ENCODE assay signal across 26 cellular contexts in the genomic region with DNA sequence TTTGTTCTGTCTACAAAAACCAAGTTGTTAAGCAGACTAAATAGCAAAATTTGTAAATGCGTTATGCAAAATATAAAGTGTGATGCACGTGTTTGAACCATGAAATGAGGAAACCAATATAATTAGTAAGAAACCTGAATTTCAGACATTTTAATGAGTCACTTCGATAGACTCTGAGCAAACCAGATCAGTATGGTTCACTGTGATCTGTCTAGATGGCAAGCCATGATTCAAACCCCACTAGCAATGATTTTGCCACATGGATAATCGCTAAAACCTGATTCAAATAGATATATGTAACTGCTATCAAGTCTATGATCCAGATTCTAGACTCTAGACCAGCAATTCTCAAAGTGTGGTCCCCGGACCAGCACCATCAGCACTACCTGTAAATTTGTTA. TPM values are rescaled to one million over a fixed set of nuclear protein-coding genes. Genes with fewer than 3 reads are reported as not detected.
DNase-seq lines count a peak whose midpoint lies in the region; ATAC-seq and TF ChIP-seq lines count a peak whose summit lies in the region.
"Had no signal": no experiment of that assay in that cellular context is flagged by ENCODE, and none has a peak within 500 bp of the region (broad histone marks: within the 10 kb centered on the region; RNA-seq: fewer than 3 reads in every experiment).

No MANE protein-coding gene starts in this region.

- peaks cover 98% of the 10 kb centered on the region for H3K36me3 Mint-ChIP-seq in CD8-positive, alpha-beta T cell
- H3K36me3 Mint-ChIP-seq in activated T-helper 17 cell treated with anti-CD3 and anti-CD28 coated beads, Interleukin-2, amount 50 U/mL, for 72 hours (ENCODE audit: low read depth), result peaks cover 100% of the 10 kb centered on the region
- peaks cover 35 to 98% (median 65%) of the 10 kb centered on the region in 3 donors for H3K36me3 Mint-ChIP-seq in naive thymus-derived CD8-positive, alpha-beta T cell
- peaks cover 15% of the 10 kb centered on the region for H3K36me3 Mint-ChIP-seq in neural progenitor cell

- peak; percentile 81 to 84 for ATAC-seq in activated CD4-positive, CD25-positive, alpha-beta regulatory T cell treated with anti-CD3 and anti-CD28 coated beads, Interleukin-2, amount 50 U/mL, for 24 hours
- peak; percentile 12 for ATAC-seq in CD8-positive, alpha-beta T cell
- ATAC-seq in activated T-helper 17 cell treated with anti-CD3 and anti-CD28 coated beads, Interleukin-2, amount 50 U/mL, for 72 hours (replicated peaks), result peak; percentile 67
- ATAC-seq in naive thymus-derived CD8-positive, alpha-beta T cell, result peak in 1 of 2 donors; percentile 13
- ATAC-seq: lower lobe of right lung, mucosa of descending colon had no signal

- H3K9me3 Mint-ChIP-seq in CD8-positive, alpha-beta T cell, result no peaks in the 10 kb centered on the region
- H3K9me3 Mint-ChIP-seq in activated T-helper 17 cell treated with anti-CD3 and anti-CD28 coated beads, Interleukin-2, amount 50 U/mL, for 72 hours, result no peaks in the 10 kb centered on the region
- H3K9me3 Mint-ChIP-seq in naive thymus-derived CD8-positive, alpha-beta T cell, result peaks cover 0 to 9% (median 0%) of the 10 kb centered on the region in 9 donors
- peaks cover 2% of the 10 kb centered on the region for H3K9me3 Mint-ChIP-seq in neural progenitor cell

- H3K4me2 ChIP-seq in neural progenitor cell, result no peak overlapping the region

- peaks cover 85% of the 10 kb centered on the region for H3K4me1 ChIP-seq in CD8-positive, alpha-beta T cell (ENCODE audit: insufficient read depth, low read length)
- H3K4me1 ChIP-seq in neural progenitor cell, result no peaks in the 10 kb centered on the region
- H3K4me1 ChIP-seq: Caco-2, lower lobe of right lung, prostate gland, sigmoid colon had no signal

- no peaks in the 10 kb centered on the region for H3K9me3 ChIP-seq in CD8-positive, alpha-beta T cell (ENCODE audit: low read length)
- no peaks in the 10 kb centered on the region for H3K9me3 ChIP-seq in neural progenitor cell (ENCODE audit: low read depth)
- H3K9me3 ChIP-seq: Caco-2, lower lobe of right lung, mucosa of descending colon, prostate gland, sigmoid colon had no signal

- H3K79me2 ChIP-seq in neural progenitor cell (ENCODE audit: low read depth), result no peaks in the 10 kb centered on the region

- peak overlapping the region; percentile 84 for H3K27ac Mint-ChIP-seq in CD8-positive, alpha-beta T cell
- peak overlapping the region; percentile 63 for H3K27ac Mint-ChIP-seq in activated T-helper 17 cell treated with anti-CD3 and anti-CD28 coated beads, Interleukin-2, amount 50 U/mL, for 72 hours
- H3K27ac Mint-ChIP-seq in naive thymus-derived CD8-positive, alpha-beta T cell, result peak overlapping the region in 9 of 10 donors; percentile 81 to 95 (median 89)
- no peak overlapping the region for H3K27ac Mint-ChIP-seq in neural progenitor cell

- no peak overlapping the region for H2AFZ ChIP-seq in neural progenitor cell (replicated peaks)

- CTCF ChIA-PET in CD8-positive, alpha-beta T cell (lab: Charles Lee), result interaction anchor here (1.0 to 3.6 kb wide), 4 partner anchors 10 to 19 kb away, joined by 3 to 21 read pairs (median 6); no protein-coding TSS in a partner anchor

- H3K4me3 ChIP-seq in CD8-positive, alpha-beta T cell (ENCODE audit: low read depth, low read length), result no peak overlapping the region
- no peak overlapping the region for H3K4me3 ChIP-seq in neural progenitor cell
- H3K4me3 ChIP-seq: lower lobe of right lung, mucosa of descending colon, prostate gland, sigmoid colon had no signal

- POLR2A ChIA-PET in CD8-positive, alpha-beta T cell (lab: Charles Lee), result interaction anchor here (1.1 to 2.8 kb wide), 6 partner anchors 10 to 49 kb away, joined by 3 to 21 read pairs (median 6); a partner anchor contains a TSS
- POLR2A ChIA-PET in naive thymus-derived CD8-positive, alpha-beta T cell (lab: Charles Lee), result interaction anchor here (0.8 to 10.7 kb wide), 5 partner anchors 9 to 20 kb away, joined by 5 to 121 read pairs (median 7); no protein-coding TSS in a partner anchor

- no peak overlapping the region for H3K27ac ChIP-seq in CD8-positive, alpha-beta T cell (ENCODE audit: low read depth, low read length)
- no peak overlapping the region for H3K27ac ChIP-seq in neural progenitor cell
- H3K27ac ChIP-seq: lower lobe of right lung, prostate gland, sigmoid colon, WERI-Rb-1 had no signal

- H3K4me1 Mint-ChIP-seq in CD8-positive, alpha-beta T cell (ENCODE audit: low read depth), result peaks cover 88% of the 10 kb centered on the region
- H3K4me1 Mint-ChIP-seq in activated T-helper 17 cell treated with anti-CD3 and anti-CD28 coated beads, Interleukin-2, amount 50 U/mL, for 72 hours, result peaks cover 66% of the 10 kb centered on the region
- peaks cover 51 to 98% (median 92%) of the 10 kb centered on the region in 4 donors for H3K4me1 Mint-ChIP-seq in naive thymus-derived CD8-positive, alpha-beta T cell
- no peaks in the 10 kb centered on the region for H3K4me1 Mint-ChIP-seq in neural progenitor cell

- intact Hi-C loops in CD8-positive, alpha-beta T cell (cut with DNase I, micrococcal nuclease), result loop anchor here (1.0 to 10.0 kb wide), 3 partner anchors 11 to 1090 kb away; a partner anchor contains a TSS

- H3K9ac ChIP-seq in neural progenitor cell, result no peak overlapping the region

- H3K36me3 ChIP-seq in CD8-positive, alpha-beta T cell (ENCODE audit: insufficient read depth, low read length), result peaks cover 84% of the 10 kb centered on the region
- H3K36me3 ChIP-seq in neural progenitor cell, result no peaks in the 10 kb centered on the region

- no peaks in the 10 kb centered on the region for H3F3A ChIP-seq in neural progenitor cell (ENCODE audit: low read depth)

- H3K4me3 Mint-ChIP-seq in CD8-positive, alpha-beta T cell, result peak overlapping the region; percentile 40
- peak overlapping the region; percentile 67 for H3K4me3 Mint-ChIP-seq in activated T-helper 17 cell treated with anti-CD3 and anti-CD28 coated beads, Interleukin-2, amount 50 U/mL, for 72 hours
- peak overlapping the region in 9 of 10 donors; percentile 10 to 81 (median 74) for H3K4me3 Mint-ChIP-seq in naive thymus-derived CD8-positive, alpha-beta T cell
- H3K4me3 Mint-ChIP-seq in neural progenitor cell, result no peak overlapping the region

- no peak for DNase-seq in activated CD4-positive, CD25-positive, alpha-beta regulatory T cell (lab: John Stamatoyannopoulos, UW)
- DNase-seq in CD8-positive, alpha-beta T cell, result no peak
- no peak for DNase-seq in naive thymus-derived CD8-positive, alpha-beta T cell
- no peak for DNase-seq in stimulated activated CD4-positive, alpha-beta T cell treated with anti-CD3 and anti-CD28 coated beads, Interleukin-4, amount 100 ng/mL, for 24 hours
- no peak for DNase-seq in occipital lobe (lab: John Stamatoyannopoulos, UW)
- no peak for DNase-seq in neural progenitor cell (ENCODE audit: low spot score)
- DNase-seq: activated effector memory CD4-positive, alpha-beta T cell treated with anti-CD3 and anti-CD28 coated beads, Interleukin-2, amount 50 U/mL, for 16 hours; Caco-2; caudate nucleus; DMS79 treated with DMSO at 0.1 percent for 48 hours; lower lobe of right lung; mucosa of descending colon; NCI-H1417; NCI-H2081; NCI-H345; NCI-H748 treated with DMSO at 0.1 percent for 48 hours; RPMI8226; sigmoid colon; stimulated activated CD8-positive, alpha-beta memory T cell treated with anti-CD3 and anti-CD28 coated beads, Interleukin-4, amount 100 ng/mL, for 48 hours; substantia nigra; T-helper 9 cell; WERI-Rb-1 had no signal

- no peaks in the 10 kb centered on the region for H3K27me3 ChIP-seq in CD8-positive, alpha-beta T cell (ENCODE audit: insufficient read depth, low read length)
- no peaks in the 10 kb centered on the region for H3K27me3 ChIP-seq in neural progenitor cell
- H3K27me3 ChIP-seq: sigmoid colon had no signal

- no peaks in the 10 kb centered on the region for H3K27me3 Mint-ChIP-seq in CD8-positive, alpha-beta T cell (ENCODE audit: low read depth)
- no peaks in the 10 kb centered on the region for H3K27me3 Mint-ChIP-seq in activated T-helper 17 cell treated with anti-CD3 and anti-CD28 coated beads, Interleukin-2, amount 50 U/mL, for 72 hours
- H3K27me3 Mint-ChIP-seq in naive thymus-derived CD8-positive, alpha-beta T cell, result no peaks in the 10 kb centered on the region
- peaks cover 3% of the 10 kb centered on the region for H3K27me3 Mint-ChIP-seq in neural progenitor cell (ENCODE audit: insufficient read depth, low read depth)

- no peaks in the 10 kb centered on the region for H4K20me1 ChIP-seq in neural progenitor cell (ENCODE audit: low read depth)

- no peak for TF ChIP-seq CTCF in CD8-positive, alpha-beta T cell (IDR thresholded peaks at IDR 0.05)
- no peak for TF ChIP-seq CTCF in neural progenitor cell (IDR thresholded peaks at IDR 0.05)

RNA-seq across cellular contexts. Expression of a gene that starts 24.8 kb away (rescaled TPM):
- 100 to 1,000 TPM; 194 to 198 TPM for total RNA-seq in CD8-positive, alpha-beta T cell
- 100 to 1,000 TPM; 111 to 150 TPM for total RNA-seq in activated T-helper 17 cell treated with anti-CD3 and anti-CD28 coated beads, Interleukin-2, amount 50 U/mL, for 72 hours
- 100 to 1,000 TPM; 202 to 214 TPM for total RNA-seq in naive thymus-derived CD8-positive, alpha-beta T cell
- polyA plus RNA-seq in naive thymus-derived CD8-positive, alpha-beta T cell, result 100 to 1,000 TPM; 144 to 188 (median 162) TPM
- total RNA-seq in occipital lobe (5.9 TPM), neural progenitor cell (ENCODE audit: low replicate concordance) (9.7 and 11.0 TPM in 2 replicates)

RNA-seq across cellular contexts. Expression of a gene that starts 48.9 kb away (rescaled TPM):
- under 1 TPM; 0.16 to 0.44 TPM for total RNA-seq in CD8-positive, alpha-beta T cell
- 10 to 100 TPM; 23.6 to 32.4 TPM for total RNA-seq in activated T-helper 17 cell treated with anti-CD3 and anti-CD28 coated beads, Interleukin-2, amount 50 U/mL, for 72 hours
- under 1 TPM; 0.26 to 0.36 TPM for total RNA-seq in naive thymus-derived CD8-positive, alpha-beta T cell
- polyA plus RNA-seq in naive thymus-derived CD8-positive, alpha-beta T cell, result under 1 TPM in 1 of 3 donors, not detected in 2; 0.23 TPM
- total RNA-seq in occipital lobe, result 10.8 TPM
- total RNA-seq in neural progenitor cell (ENCODE audit: low replicate concordance), result 7.1 and 9.5 TPM in 2 replicates
- total RNA-seq: A172 had no signal
